16 cellular contexts compared by ENCODE assay signal in the genomic region with DNA sequence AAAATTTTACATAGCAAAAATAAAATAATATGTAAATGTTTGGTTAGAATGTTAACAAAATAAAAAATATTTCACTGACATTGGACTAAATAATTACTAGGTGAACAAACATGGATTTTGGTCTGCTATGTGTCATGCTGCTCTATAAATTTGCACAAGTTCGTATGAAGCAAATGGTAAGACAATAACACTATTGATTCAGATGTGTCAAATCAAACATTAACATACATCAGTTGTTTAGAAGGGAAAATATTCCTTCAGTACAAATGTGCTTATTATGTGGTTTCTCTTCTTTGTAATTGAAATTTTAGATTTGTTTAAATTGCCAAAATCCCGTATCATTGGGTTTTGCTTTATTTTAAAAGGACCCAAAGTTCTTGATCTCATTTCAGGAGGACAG. TPM values are rescaled to one million over a fixed set of nuclear protein-coding genes. Genes with fewer than 3 reads are reported as not detected.
DNase-seq lines count a peak whose midpoint lies in the region; ATAC-seq and TF ChIP-seq lines count a peak whose summit lies in the region.
"Had no signal": no experiment of that assay in that cellular context is flagged by ENCODE, and none has a peak within 500 bp of the region (broad histone marks: within the 10 kb centered on the region; RNA-seq: fewer than 3 reads in every experiment).

No MANE protein-coding gene starts in this region.

- H3K36me3 ChIP-seq in GM23338 (ENCODE audit: insufficient read depth) = no peaks in the 10 kb centered on the region; the same call in 1 of the 2 replicates
- no peaks in the 10 kb centered on the region for H3K36me3 ChIP-seq in mucosa of descending colon (ENCODE audit: low read depth)
- H3K36me3 ChIP-seq in lower lobe of right lung = no peaks in the 10 kb centered on the region
- H3K36me3 ChIP-seq: BE2C, SJSA1 had no signal

- H3K9me3 ChIP-seq in mucosa of descending colon = no peaks in the 10 kb centered on the region
- no peaks in the 10 kb centered on the region for H3K9me3 ChIP-seq in lower lobe of right lung
- H3K9me3 ChIP-seq: BE2C, SJSA1 had no signal

- peaks cover 100% of the 10 kb centered on the region for H3K79me2 ChIP-seq in GM23338 (replicated peaks; ENCODE audit: insufficient read depth)

- no peak overlapping the region for H3K27ac Mint-ChIP-seq in GM23338
- no peak overlapping the region for H3K27ac Mint-ChIP-seq in activated CD4-positive, alpha-beta T cell treated with anti-CD3 and anti-CD28 coated beads, Interleukin-2, amount 10 ng/mL, durations not matched to agents 24 days and 14 days
- H3K27ac Mint-ChIP-seq: CD4-positive, alpha-beta memory T cell; IgD-negative memory B cell had no signal

- no peak overlapping the region for H2AFZ ChIP-seq in GM23338

- no peaks in the 10 kb centered on the region for H3F3A ChIP-seq in GM23338 (replicated peaks; ENCODE audit: low read depth)

- H3K27me3 ChIP-seq in GM23338 (ENCODE audit: insufficient read depth) (no peaks in the 10 kb centered on the region), lower lobe of right lung (ENCODE audit: low read depth) (no peaks in the 10 kb centered on the region)
- H3K27me3 ChIP-seq: SJSA1 had no signal

- DNase-seq in GM23338 (ENCODE audit: low spot score) (no peak), NCI-H526 (lab: John Stamatoyannopoulos, UW) (peak; percentile 67 to 78), foreskin melanocyte (peak; percentile 11), mucosa of descending colon (no peak), lower lobe of right lung (no peak), HT-29 (ENCODE audit: low spot score) (no peak), EL (no peak)
- no peak for DNase-seq in activated CD4-positive, alpha-beta T cell treated with anti-CD3 and anti-CD28 coated beads, Interleukin-2, amount 10 ng/mL, durations not matched to agents 24 days and 14 days
- DNase-seq: BE2C; CD4-positive, alpha-beta memory T cell; H7; NCI-H1694 treated with DMSO at 0.1 percent for 48 hours; NCI-H446 had no signal

- H3K27me3 Mint-ChIP-seq in GM23338 (ENCODE audit: insufficient read depth, low read depth, poor library complexity) = peaks cover 2% of the 10 kb centered on the region
- peaks cover 1% of the 10 kb centered on the region for H3K27me3 Mint-ChIP-seq in activated CD4-positive, alpha-beta T cell treated with anti-CD3 and anti-CD28 coated beads, Interleukin-2, amount 10 ng/mL, durations not matched to agents 24 days and 14 days
- H3K27me3 Mint-ChIP-seq: IgD-negative memory B cell had no signal

- peak overlapping the region; percentile 53 for H3K4me2 ChIP-seq in GM23338

- 0 out of 3 replicates have a peak overlapping the region, but pooled peaks have one; percentile 24 for H3K4me3 Mint-ChIP-seq in GM23338
- no peak overlapping the region for H3K4me3 Mint-ChIP-seq in activated CD4-positive, alpha-beta T cell treated with anti-CD3 and anti-CD28 coated beads, Interleukin-2, amount 10 ng/mL, durations not matched to agents 24 days and 14 days
- H3K4me3 Mint-ChIP-seq: CD4-positive, alpha-beta memory T cell; IgD-negative memory B cell had no signal

- ATAC-seq in GM23338 (no peak), mucosa of descending colon (peak; percentile 53), lower lobe of right lung (no peak)

- no peak overlapping the region for H3K27ac ChIP-seq in GM23338 (ENCODE audit: low read depth)
- H3K27ac ChIP-seq in lower lobe of right lung = no peak overlapping the region
- H3K27ac ChIP-seq: RWPE1, SJSA1 had no signal

- H3K4me1 Mint-ChIP-seq in GM23338 = peaks cover 48% of the 10 kb centered on the region
- H3K4me1 Mint-ChIP-seq in activated CD4-positive, alpha-beta T cell treated with anti-CD3 and anti-CD28 coated beads, Interleukin-2, amount 10 ng/mL, durations not matched to agents 24 days and 14 days = no peaks in the 10 kb centered on the region
- H3K4me1 Mint-ChIP-seq: CD4-positive, alpha-beta memory T cell had no signal

- H3K4me1 ChIP-seq in GM23338 (ENCODE audit: insufficient read depth) = peaks cover 45% of the 10 kb centered on the region
- peaks cover 7% of the 10 kb centered on the region for H3K4me1 ChIP-seq in mucosa of descending colon (ENCODE audit: low read depth)
- H3K4me1 ChIP-seq in lower lobe of right lung = peaks cover 7% of the 10 kb centered on the region
- H3K4me1 ChIP-seq: BE2C, SJSA1 had no signal

- H3K36me3 Mint-ChIP-seq in GM23338 (ENCODE audit: low read depth) = peaks cover 19% of the 10 kb centered on the region
- no peaks in the 10 kb centered on the region for H3K36me3 Mint-ChIP-seq in activated CD4-positive, alpha-beta T cell treated with anti-CD3 and anti-CD28 coated beads, Interleukin-2, amount 10 ng/mL, durations not matched to agents 24 days and 14 days (ENCODE audit: low read depth)
- H3K36me3 Mint-ChIP-seq: CD4-positive, alpha-beta memory T cell had no signal

- H3K4me3 ChIP-seq in GM23338 (peak overlapping the region; percentile 22), mucosa of descending colon (no peak overlapping the region), lower lobe of right lung (no peak overlapping the region)
- H3K4me3 ChIP-seq: SJSA1 had no signal

- TF ChIP-seq CTCF in GM23338 (conservative IDR thresholded peaks at IDR 0.05; ENCODE audit: low read depth in 2 of 2) (no peak), mucosa of descending colon (IDR thresholded peaks at IDR 0.05) (no peak), lower lobe of right lung (IDR thresholded peaks at IDR 0.05) (no peak)

- no peaks in the 10 kb centered on the region for H3K9me2 ChIP-seq in GM23338 (ENCODE audit: insufficient read depth)

- peaks cover 61% of the 10 kb centered on the region for H4K20me1 ChIP-seq in GM23338 (replicated peaks; ENCODE audit: insufficient read depth)

- intact Hi-C loops in mucosa of descending colon (cut with DNase I, micrococcal nuclease) = no loop called here
- intact Hi-C loops in lower lobe of right lung (cut with DNase I) = no loop called here
- intact Hi-C loops in activated CD4-positive, alpha-beta T cell treated with anti-CD3 and anti-CD28 coated beads, Interleukin-2, amount 10 ng/mL, durations not matched to agents 24 days and 14 days (cut with micrococcal nuclease) = no loop called here

- peaks cover 10% of the 10 kb centered on the region; the same call in 1 of the 3 replicates for H3K9me3 Mint-ChIP-seq in GM23338
- no peaks in the 10 kb centered on the region for H3K9me3 Mint-ChIP-seq in activated CD4-positive, alpha-beta T cell treated with anti-CD3 and anti-CD28 coated beads, Interleukin-2, amount 10 ng/mL, durations not matched to agents 24 days and 14 days

TF ChIP-seq in GM23338, 12 proteins besides CTCF, POLR2A, EP300 and RAD21:
- no peak for TF ChIP-seq CREB1 (CRISPR knock-in tag; IDR thresholded peaks at IDR 0.05; ENCODE audit: low read depth)

RNA-seq across cellular contexts. Expression of gene PAWR, which starts 46.9 kb away (rescaled TPM):
- 159 and 180 TPM in 2 replicates for total RNA-seq in GM23338 (2014; rRNA removed; shearing (Covaris generic))
- 136 and 149 TPM in 2 replicates for polyA plus RNA-seq in GM23338 (2016; fragmentation: Nextera tagmentation; extraction: Ambion mirVana)
- total RNA-seq in mucosa of descending colon (100 to 1,000 TPM in 2 of 3 donors, 10 to 100 TPM in 1; 93.0 to 170 (median 126) TPM), lower lobe of right lung (53.5 TPM)
- 255 and 306 TPM in 2 replicates for total RNA-seq in HT-29 (2014; rRNA removed; shearing (Covaris generic))
- 7.1 and 7.5 TPM in 2 replicates for total RNA-seq in activated CD4-positive, alpha-beta T cell treated with anti-CD3 and anti-CD28 coated beads, Interleukin-2, amount 10 ng/mL, durations not matched to agents 24 days and 14 days

Comparison
In these comparisons a context has a peak if more than half of its experiments do, and no peak if none do; other contexts are left out.
1. DNase-seq: peak in NCI-H526 (2 of 2) and foreskin melanocyte (single experiment); none in GM23338 (single experiment), mucosa of descending colon (0 of 3), lower lobe of right lung (single experiment), HT-29 (single experiment), EL (single experiment) and activated CD4-positive, alpha-beta T cell treated with anti-CD3 and anti-CD28 coated beads, Interleukin-2, amount 10 ng/mL, durations not matched to agents 24 days and 14 days (single experiment).